In genomic region chr11:111440416-111441205, GRCh38 we compare ENCODE assay signal across 23 cellular contexts.
A peak's percentile ranks its signal among the peaks of the same experiment; 100 is the strongest.
DNase-seq lines count a peak whose midpoint lies in the region; ATAC-seq and FAIRE-seq lines count a peak whose summit lies in the region.
"Had no signal": no experiment of that assay in that cellular context is flagged by ENCODE, and none has a peak within 500 bp of the region (broad histone marks: within the 10 kb centered on the region; RNA-seq: fewer than 3 reads in every experiment).

No MANE protein-coding gene starts in this region.

- H3K9me3 ChIP-seq in KOPT-K1 (ENCODE audit: insufficient read depth, low read length, poor library complexity, severe bottlenecking) (no peaks in the 10 kb centered on the region), right cardiac atrium (ENCODE audit: control insufficient read depth, low read length) (no peaks in the 10 kb centered on the region)
- H3K9me3 ChIP-seq: ovary, tibial artery had no signal

- H3K27ac ChIP-seq in KOPT-K1 (ENCODE audit: low read depth, low read length, poor library complexity, severe bottlenecking): peak overlapping the region; percentile 89
- H3K27ac ChIP-seq in right cardiac atrium (ENCODE audit: low read length): no peak overlapping the region
- H3K27ac ChIP-seq: dorsolateral prefrontal cortex, epithelial cell of prostate, ovary, PC-9, tibial artery had no signal

- no peaks in the 10 kb centered on the region for H3K27me3 Mint-ChIP-seq in activated T-helper 17 cell treated with anti-CD3 and anti-CD28 coated beads, Interleukin-2, amount 50 U/mL, for 72 hours

- H3K9me3 Mint-ChIP-seq in activated T-helper 17 cell treated with anti-CD3 and anti-CD28 coated beads, Interleukin-2, amount 50 U/mL, for 72 hours: no peaks in the 10 kb centered on the region
- H3K9me3 Mint-ChIP-seq: IgD-negative memory B cell, natural killer cell had no signal

- peak overlapping the region; percentile 27 for H3K27ac Mint-ChIP-seq in activated T-helper 17 cell treated with anti-CD3 and anti-CD28 coated beads, Interleukin-2, amount 50 U/mL, for 72 hours
- H3K27ac Mint-ChIP-seq: natural killer cell had no signal

- peak; percentile 31 for ATAC-seq in activated T-helper 17 cell treated with anti-CD3 and anti-CD28 coated beads, Interleukin-2, amount 50 U/mL, for 72 hours (replicated peaks)
- ATAC-seq in right cardiac atrium: no peak
- ATAC-seq: natural killer cell; stimulated activated naive CD8-positive, alpha-beta T cell treated with anti-CD3 and anti-CD28 coated beads, Interleukin-15, Interleukin-2, amounts not matched to agents 100 U/mL and 50 U/mL, for 24 hours had no signal

- FAIRE-seq in urothelium cell line (lab: Jason Lieb, UNC) (peak; percentile 37), RCC 7860 (lab: Jason Lieb, UNC) (no peak)
- FAIRE-seq: frontal cortex, G401.6, islet of Langerhans had no signal

- no peaks in the 10 kb centered on the region for H3K36me3 Mint-ChIP-seq in activated T-helper 17 cell treated with anti-CD3 and anti-CD28 coated beads, Interleukin-2, amount 50 U/mL, for 72 hours (ENCODE audit: low read depth)
- H3K36me3 Mint-ChIP-seq: natural killer cell had no signal

- no peaks in the 10 kb centered on the region for H3K4me1 ChIP-seq in right cardiac atrium (ENCODE audit: control insufficient read depth, insufficient read depth, low read length)

- H3K27me3 ChIP-seq in H7 (ENCODE audit: control insufficient read depth, insufficient read depth, low read length) (no peaks in the 10 kb centered on the region), right cardiac atrium (ENCODE audit: control insufficient read depth, insufficient read depth) (no peaks in the 10 kb centered on the region)
- H3K27me3 ChIP-seq: dorsolateral prefrontal cortex, ovary had no signal

- no peak overlapping the region for H3K4me3 ChIP-seq in H7 (ENCODE audit: insufficient read depth, low read depth, low read length)
- no peak overlapping the region for H3K4me3 ChIP-seq in right cardiac atrium (ENCODE audit: low read length)
- H3K4me3 ChIP-seq: dorsolateral prefrontal cortex, ovary, PC-9, tibial artery had no signal

- WGBS in right cardiac atrium: 95% methylated on average over 5 of the region's 5 CpGs

- DNase-seq in mucosa of gallbladder (ENCODE audit: low spot score) (peak; percentile 39), urothelium cell line (ENCODE audit: low spot score) (no peak), H7 (no peak), right cardiac atrium (no peak), RCC 7860 (ENCODE audit: low spot score) (no peak)
- DNase-seq: amygdala; caudate nucleus; dorsolateral prefrontal cortex; hippocampal formation; natural killer cell; NCI-H146; NCI-H748 treated with DMSO at 0.1 percent for 48 hours; ovary; PC-9; stimulated activated naive CD8-positive, alpha-beta T cell treated with anti-CD3 and anti-CD28 coated beads, Interleukin-15, Interleukin-2, amounts not matched to agents 100 U/mL and 50 U/mL, for 24 hours; tibial artery had no signal

- peaks cover 13% of the 10 kb centered on the region for H3K4me1 Mint-ChIP-seq in activated T-helper 17 cell treated with anti-CD3 and anti-CD28 coated beads, Interleukin-2, amount 50 U/mL, for 72 hours

- intact Hi-C loops in right cardiac atrium (cut with DNase I): no loop called here

- H3K36me3 ChIP-seq in KOPT-K1 (ENCODE audit: insufficient read depth, low read length) (no peaks in the 10 kb centered on the region), H7 (replicated peaks; ENCODE audit: control insufficient read depth, insufficient read depth, low read length) (no peaks in the 10 kb centered on the region)
- H3K36me3 ChIP-seq: ovary, tibial artery had no signal

- H3K4me3 Mint-ChIP-seq in activated T-helper 17 cell treated with anti-CD3 and anti-CD28 coated beads, Interleukin-2, amount 50 U/mL, for 72 hours: no peak overlapping the region
- H3K4me3 Mint-ChIP-seq: natural killer cell had no signal
